9 cellular contexts compared by ENCODE assay signal in genomic region chr2:100733344-100734187, GRCh38.
A peak's percentile ranks its signal among the peaks of the same experiment; 100 is the strongest.
DNase-seq lines count a peak whose midpoint lies in the region; TF ChIP-seq lines count a peak whose summit lies in the region.
"Had no signal": no experiment of that assay in that cellular context is flagged by ENCODE, and none has a peak within 500 bp of the region (broad histone marks: within the 10 kb centered on the region; RNA-seq: fewer than 3 reads in every experiment).

No MANE protein-coding gene starts in this region.

- no peak overlapping the region for H3K4me2 ChIP-seq in neuronal stem cell (ENCODE audit: insufficient read depth, low read length, poor library complexity, severe bottlenecking)

- H4K91ac ChIP-seq in neuronal stem cell (ENCODE audit: low read depth, low read length, poor library complexity), result no peak overlapping the region

- peak overlapping the region; percentile 81 for H3K27ac ChIP-seq in neuronal stem cell (replicated peaks; ENCODE audit: low read length)

- no peak overlapping the region for H2BK15ac ChIP-seq in neuronal stem cell (ENCODE audit: low read length)

- H3K79me1 ChIP-seq in neuronal stem cell (ENCODE audit: low read depth, low read length), result no peaks in the 10 kb centered on the region

- H3K27me3 ChIP-seq in neuronal stem cell (ENCODE audit: control insufficient read depth in 3 of 3, insufficient read depth in 3 of 3, low read depth in 1 of 3, low read length in 3 of 3), result no peaks in the 10 kb centered on the region

- H3K4me3 ChIP-seq in neuronal stem cell (ENCODE audit: low read length in 2 of 2), result no peak overlapping the region

- H2BK120ac ChIP-seq in neuronal stem cell (ENCODE audit: low read depth, low read length), result no peak overlapping the region

- H2AFZ ChIP-seq in neuronal stem cell (ENCODE audit: low read length), result peak overlapping the region; percentile 62

- no peak overlapping the region for H2BK5ac ChIP-seq in neuronal stem cell (ENCODE audit: low read length)

- H3K18ac ChIP-seq in neuronal stem cell (ENCODE audit: low read length), result no peak overlapping the region

- H3K4ac ChIP-seq in neuronal stem cell (ENCODE audit: low read length), result no peak overlapping the region

- H2AK5ac ChIP-seq in neuronal stem cell (ENCODE audit: low read depth, low read length), result no peak overlapping the region

- H3K4me1 ChIP-seq in neuronal stem cell (ENCODE audit: control insufficient read depth in 2 of 2, insufficient read depth in 1 of 2, low read depth in 1 of 2, low read length in 2 of 2), result peaks cover 8 to 14% of the 10 kb centered on the region in 2 donors

- H3K9me3 ChIP-seq in neuronal stem cell (replicated peaks in 1 of 2; ENCODE audit: control insufficient read depth in 2 of 2, insufficient read depth in 1 of 2, low read depth in 1 of 2, low read length in 2 of 2), result no peaks in the 10 kb centered on the region

- WGBS in neuronal stem cell (ENCODE audit: extremely low coverage in 2 of 2, insufficient read length in 2 of 2, insufficient replicate concordance in 1 of 2), 2 donors, result no CpG with 5 or more reads among the region's 12 CpGs

- H3K23ac ChIP-seq in neuronal stem cell (ENCODE audit: low read depth, low read length, poor library complexity), result no peak overlapping the region

- H3K14ac ChIP-seq in neuronal stem cell (ENCODE audit: low read length), result no peak overlapping the region

- H2BK12ac ChIP-seq in neuronal stem cell (ENCODE audit: low read length), result no peak overlapping the region

- no peak overlapping the region for H4K8ac ChIP-seq in neuronal stem cell (ENCODE audit: low read depth, low read length)

- H3K9ac ChIP-seq in neuronal stem cell (ENCODE audit: low read depth, low read length, poor library complexity), result no peak overlapping the region

- DNase-seq in Daoy (ENCODE audit: low read depth) (peak; percentile 68), fibroblast of peridontal ligament (ENCODE audit: extremely low read depth) (peak; percentile 88), neuronal stem cell (ENCODE audit: low spot score) (peak; percentile 35), inferior parietal cortex (ENCODE audit: extremely low spot score) (no peak), occipital lobe (lab: John Stamatoyannopoulos, UW) (no peak), pons (ENCODE audit: low spot score) (no peak), KG1 (lab: John Stamatoyannopoulos, UW) (no peak)
- DNase-seq: nucleus accumbens had no signal

- H3K36me3 ChIP-seq in neuronal stem cell (replicated peaks in 1 of 2; ENCODE audit: control insufficient read depth in 2 of 2, insufficient read depth in 2 of 2, low read length in 2 of 2), result no peaks in the 10 kb centered on the region

TF ChIP-seq in PFSK-1, 5 proteins besides CTCF, POLR2A, EP300 and RAD21:
- no peak for TF ChIP-seq TAF1 (IDR thresholded peaks at IDR 0.05; ENCODE audit: borderline replicate concordance, insufficient read depth, low read length)
- no peak for TF ChIP-seq POLR2AphosphoS5 (IDR thresholded peaks at IDR 0.05; ENCODE audit: low read depth, low read length)
- TF ChIP-seq SIN3A (IDR thresholded peaks at IDR 0.05; ENCODE audit: borderline replicate concordance, insufficient read depth, low read length), result 0 out of 2 replicates have a peak, but pooled peaks have one; percentile 8
- TF ChIP-seq FOXP2 (optimal IDR thresholded peaks at IDR 0.05; ENCODE audit: borderline replicate concordance, extremely low read depth, extremely low read length, insufficient read depth), result peak; percentile 36
- TF ChIP-seq REST (IDR thresholded peaks at IDR 0.05; ENCODE audit: insufficient read depth in 1 of 2, low read depth in 2 of 2, low read length in 2 of 2), result no peak

Comparison
In these comparisons a context has a peak if more than half of its experiments do, and no peak if none do; other contexts are left out.
1. DNase-seq: peak in Daoy (single experiment), fibroblast of peridontal ligament (single experiment) and neuronal stem cell (single experiment); none in inferior parietal cortex (single experiment), occipital lobe (single experiment), pons (single experiment) and KG1 (single experiment).